In the genomic region with DNA sequence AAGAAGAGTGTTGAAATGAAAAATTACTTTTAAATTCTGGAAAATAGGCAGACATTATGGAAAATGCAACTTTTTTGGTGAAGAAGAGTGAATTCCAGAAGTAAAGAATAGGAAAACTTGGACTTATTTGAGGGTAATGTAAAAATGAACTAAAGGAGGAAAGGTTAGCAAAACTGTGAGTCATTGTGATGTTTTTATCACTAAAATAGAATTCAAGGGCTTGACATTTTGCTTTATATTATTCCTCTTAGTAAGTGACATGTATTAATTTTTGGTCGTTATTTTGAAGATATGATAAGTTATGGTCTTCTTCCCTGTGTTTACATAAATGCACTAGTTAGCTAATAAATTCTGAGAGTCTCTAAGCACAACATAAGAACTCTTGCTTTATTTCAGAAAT, we compare ENCODE assay signal across 17 cellular contexts.
A peak's percentile ranks its signal among the peaks of the same experiment; 100 is the strongest.
DNase-seq lines count a peak whose midpoint lies in the region; FAIRE-seq and TF ChIP-seq lines count a peak whose summit lies in the region.
"Had no signal": no experiment of that assay in that cellular context is flagged by ENCODE, and none has a peak within 500 bp of the region (broad histone marks: within the 10 kb centered on the region; RNA-seq: fewer than 3 reads in every experiment).

No MANE protein-coding gene starts in this region.

- H3K36me3 ChIP-seq in ACC112 (ENCODE audit: insufficient read depth, low read length): no peaks in the 10 kb centered on the region
- H3K36me3 ChIP-seq in SK-N-MC (ENCODE audit: insufficient read depth, low read length): no peaks in the 10 kb centered on the region
- H3K36me3 ChIP-seq in osteoblast (ENCODE audit: insufficient read depth, low read length): no peaks in the 10 kb centered on the region
- H3K36me3 ChIP-seq: BLaER1 treated with 17β-estradiol and CSF1 and Interleukin-3, amounts not matched to agents 10 nM and 100 nM had no signal

- H3K27me3 ChIP-seq in ACC112 (ENCODE audit: insufficient read depth, low read length) (no peaks in the 10 kb centered on the region), osteoblast (ENCODE audit: insufficient read depth, low read length) (no peaks in the 10 kb centered on the region), dorsolateral prefrontal cortex (no peaks in the 10 kb centered on the region)
- H3K27me3 ChIP-seq: BLaER1 treated with 17β-estradiol and CSF1 and Interleukin-3, amounts not matched to agents 10 nM and 100 nM had no signal

- H3K4me2 ChIP-seq in osteoblast (ENCODE audit: insufficient read depth, low read length): no peak overlapping the region
- H3K4me2 ChIP-seq: BLaER1 treated with 17β-estradiol and CSF1 and Interleukin-3, amounts not matched to agents 10 nM and 100 nM had no signal

- H3K79me2 ChIP-seq in ACC112 (ENCODE audit: control insufficient read depth, insufficient read depth, low read length, unreplicated experiment) (no peaks in the 10 kb centered on the region), osteoblast (ENCODE audit: insufficient read depth, low read length) (no peaks in the 10 kb centered on the region)

- TF ChIP-seq CTCF in choroid plexus epithelial cell (conservative IDR thresholded peaks at IDR 0.05; ENCODE audit: low read depth, low read length) (no peak), osteoblast (IDR thresholded peaks at IDR 0.05; ENCODE audit: extremely low read depth, low read depth, low read length) (no peak), dorsolateral prefrontal cortex (IDR thresholded peaks at IDR 0.05 in 54 of 56, conservative IDR thresholded peaks at IDR 0.05 in 2 of 56; ENCODE audit: low read depth in 1 of 56, partially characterized antibody in 56 of 56) (no peak)

- peak overlapping the region; percentile 55 for H3K27ac ChIP-seq in ACC112 (ENCODE audit: low read depth, low read length)
- H3K27ac ChIP-seq in SK-N-MC: peak overlapping the region; percentile 47; the same call in 1 of the 2 replicates
- H3K27ac ChIP-seq in osteoblast (ENCODE audit: low read depth, low read length): no peak overlapping the region
- no peak overlapping the region for H3K27ac ChIP-seq in dorsolateral prefrontal cortex
- H3K27ac ChIP-seq: BLaER1 treated with 17β-estradiol and CSF1 and Interleukin-3, amounts not matched to agents 10 nM and 100 nM had no signal

- DNase-seq in SK-N-MC (ENCODE audit: low read depth, low spot score): no peak
- peak; percentile 29 for DNase-seq in choroid plexus epithelial cell (ENCODE audit: low read depth)
- DNase-seq in osteoblast (ENCODE audit: insufficient read length, low spot score, missing footprints): peak; percentile 75
- DNase-seq in NCI-H2171 (lab: John Stamatoyannopoulos, UW): no peak
- DNase-seq in HTR-8/SVneo (ENCODE audit: insufficient read length, low spot score): no peak
- DNase-seq in foreskin melanocyte: no peak
- DNase-seq in dorsolateral prefrontal cortex: no peak
- DNase-seq: 8988T; Calu3; CD8-positive, alpha-beta T cell; DMS79 treated with DMSO at 0.1 percent for 48 hours; H9 had no signal

- H3K4me3 ChIP-seq in ACC112 (ENCODE audit: low read depth, low read length) (peak overlapping the region; percentile 28; the same call in 1 of the 2 replicates), SK-N-MC (no peak overlapping the region), choroid plexus epithelial cell (ENCODE audit: low read depth, low read length) (no peak overlapping the region), osteoblast (ENCODE audit: insufficient read depth, low read length) (no peak overlapping the region), dorsolateral prefrontal cortex (no peak overlapping the region)
- H3K4me3 ChIP-seq: BLaER1 treated with 17β-estradiol and CSF1 and Interleukin-3, amounts not matched to agents 10 nM and 100 nM; GM12878 had no signal

- H2AFZ ChIP-seq in ACC112 (ENCODE audit: low read length, unreplicated experiment) (peak overlapping the region; percentile 25), osteoblast (ENCODE audit: low read length) (no peak overlapping the region)

- H3K4me1 ChIP-seq in ACC112 (ENCODE audit: control insufficient read depth, insufficient read depth, low read length, unreplicated experiment): peaks cover 31% of the 10 kb centered on the region
- peaks cover 7% of the 10 kb centered on the region for H3K4me1 ChIP-seq in osteoblast (ENCODE audit: insufficient read depth, low read length)

- H3K9ac ChIP-seq in SK-N-MC (ENCODE audit: insufficient read length): no peak overlapping the region
- H3K9ac ChIP-seq: BLaER1 treated with 17β-estradiol and CSF1 and Interleukin-3, amounts not matched to agents 10 nM and 100 nM had no signal

- no peaks in the 10 kb centered on the region for H4K20me1 ChIP-seq in osteoblast (ENCODE audit: insufficient read depth, low read length)
- H4K20me1 ChIP-seq: BLaER1 treated with 17β-estradiol and CSF1 and Interleukin-3, amounts not matched to agents 10 nM and 100 nM had no signal

- intact Hi-C loops in dorsolateral prefrontal cortex (cut with DNase I): no loop called here

- no peaks in the 10 kb centered on the region for H3K9me3 ChIP-seq in SK-N-MC (ENCODE audit: low read depth, low read length)
- H3K9me3 ChIP-seq in osteoblast (ENCODE audit: low read depth, low read length): no peaks in the 10 kb centered on the region

- FAIRE-seq in HTR-8/SVneo (lab: Jason Lieb, UNC): no peak
- FAIRE-seq: GM12878, GM19239, H1 had no signal

Comparison
In these comparisons a context has a peak if more than half of its experiments do, and no peak if none do; other contexts are left out.
1. H3K27ac ChIP-seq: peak in ACC112 (single experiment) and SK-N-MC (single experiment); none in osteoblast (single experiment) and dorsolateral prefrontal cortex (0 of 59).
2. DNase-seq: peak in choroid plexus epithelial cell (single experiment) and osteoblast (single experiment); none in SK-N-MC (single experiment), NCI-H2171 (single experiment), HTR-8/SVneo (single experiment), foreskin melanocyte (single experiment) and dorsolateral prefrontal cortex (0 of 10).